Comparison of ENCODE assay signal across 8 cellular contexts in genomic region chr17:27760069-27760885, GRCh38. TPM values are rescaled to one million over a fixed set of nuclear protein-coding genes. Genes with fewer than 3 reads are reported as not detected.
DNase-seq lines count a peak whose midpoint lies in the region; ATAC-seq and TF ChIP-seq lines count a peak whose summit lies in the region.

No MANE protein-coding gene starts in this region.

- intact Hi-C loops in spleen (cut with DNase I; ENCODE audit: low total_unique reads), result no loop called here

- no peak overlapping the region for H3K4me3 ChIP-seq in spleen

- H3K4me1 ChIP-seq in spleen, result peaks cover 0 to 7% (median 0%) of the 10 kb centered on the region in 6 donors

- peak; percentile 79 to 96 (median 93) for TF ChIP-seq CTCF in spleen (IDR thresholded peaks at IDR 0.05 in 8 of 11, conservative IDR thresholded peaks at IDR 0.05 in 3 of 11)

- TF ChIP-seq POLR2A in spleen (IDR thresholded peaks at IDR 0.05), result no peak

- H3K36me3 ChIP-seq in spleen, result no peaks in the 10 kb centered on the region

- peak; percentile 90 for DNase-seq in DMS53 (lab: John Stamatoyannopoulos, UW)
- peak in 62 of 76 experiments; percentile 2 to 68 (median 42) for DNase-seq in HUDEP-2 (lab: John Stamatoyannopoulos, UW; ENCODE audit: unreplicated experiment in 76 of 76)
- peak; percentile 31 to 68 (median 54) for DNase-seq in T-helper 1 cell
- DNase-seq in amniotic epithelial cell (ENCODE audit: low read depth), result peak; percentile 13
- DNase-seq in hypothalamus (lab: John Stamatoyannopoulos, UW), result peak in 42 of 51 donors; percentile 1 to 75 (median 32)
- DNase-seq in spleen, result peak; percentile 91

- no peaks in the 10 kb centered on the region for H3K9me3 ChIP-seq in spleen

- H3K27me3 ChIP-seq in spleen (replicated peaks in 1 of 7), result peaks cover 0 to 11% (median 0%) of the 10 kb centered on the region in 7 donors

- H3K27ac ChIP-seq in spleen, result no peak overlapping the region

- WGBS in spleen, 5 donors, result 44 to 55% (median 48%) methylated on average over 22 to 28 of the region's 28 CpGs

- no peak for ATAC-seq in GM21390 (IDR thresholded peaks at IDR 0.05; ENCODE audit: unreplicated experiment)
- ATAC-seq in HG03439 (IDR thresholded peaks at IDR 0.05; ENCODE audit: unreplicated experiment), result no peak

RNA-seq across cellular contexts. Expression of gene NOS2, which starts 40.1 kb away (rescaled TPM):
- total RNA-seq in spleen, result under 1 TPM in 6 of 7 donors, not detected in 1; 0.12 to 0.69 (median 0.32) TPM
- polyA plus RNA-seq in spleen, result under 1 TPM; 0.02 to 0.10 (median 0.07) TPM

Comparison
In these comparisons a context has a peak if more than half of its experiments do, and no peak if none do; other contexts are left out.
1. DNase-seq: peak in every context shown above with its lines; median percentile 91 in spleen; 90 in DMS53; 54 in T-helper 1 cell; 42 in HUDEP-2; 32 in hypothalamus; 13 in amniotic epithelial cell.